Comparison of ENCODE assay signal across 28 cellular contexts in genomic region chr21:35609263-35609662, GRCh38.
"Had no signal": no experiment of that assay in that cellular context is flagged by ENCODE, and none has a peak within 500 bp of the region (broad histone marks: within the 10 kb centered on the region; RNA-seq: fewer than 3 reads in every experiment).

No MANE protein-coding gene starts in this region.

- H3K4me3 ChIP-seq: adrenal gland, body of pancreas, coronary artery, dorsolateral prefrontal cortex, esophagus muscularis mucosa, gastroesophageal sphincter, heart right ventricle, hepatocyte had no signal

- H3K9me3 ChIP-seq: adrenal gland, body of pancreas, esophagus muscularis mucosa had no signal

- H3K27me3 ChIP-seq: adrenal gland, body of pancreas, hepatocyte had no signal

- H3K36me3 ChIP-seq: adrenal gland, esophagus muscularis mucosa, gastroesophageal sphincter, heart right ventricle had no signal

- DNase-seq: activated CD4-positive, alpha-beta memory T cell treated with anti-CD3 and anti-CD28 coated beads for 36 hours; activated CD4-positive, alpha-beta T cell treated with anti-CD3 and anti-CD28 coated beads for 36 hours; activated CD4-positive, alpha-beta T cell treated with anti-CD3 and anti-CD28 coated beads, Interleukin-2, amount 10 ng/mL, durations not matched to agents 24 days and 14 days; activated CD4-positive, CD25-positive, alpha-beta regulatory T cell; activated CD4-positive, CD25-positive, alpha-beta regulatory T cell treated with anti-CD3 and anti-CD28 coated beads, Interleukin-2, amount 50 U/mL, for 72 hours; activated CD8-positive, alpha-beta memory T cell treated with anti-CD3 and anti-CD28 coated beads, Interleukin-2, amount 10 ng/mL, durations not matched to agents 7 days and 5 days; activated CD8-positive, alpha-beta memory T cell treated with anti-CD3 and anti-CD28 coated beads, Interleukin-2, amount 50 U/mL, for 4 hours; activated CD8-positive, alpha-beta T cell treated with anti-CD3 and anti-CD28 coated beads, Interleukin-2, amount 10 ng/mL, durations not matched to agents 7 days and 5 days; activated effector memory CD4-positive, alpha-beta T cell treated with anti-CD3 and anti-CD28 coated beads, Interleukin-2, amount 50 U/mL, for 16 hours; activated naive CD4-positive, alpha-beta T cell treated with anti-CD3 and anti-CD28 coated beads for 36 hours; activated naive CD8-positive, alpha-beta T cell treated with anti-CD3 and anti-CD28 coated beads for 36 hours; activated naive CD8-positive, alpha-beta T cell treated with anti-CD3 and anti-CD28 coated beads, Interleukin-2, amount 50 U/mL, for 24 hours; activated T-cell treated with anti-CD3 and anti-CD28 coated beads, Interleukin-2, amount 50 U/mL, for 1 hour; activated T-cell treated with anti-CD3 and anti-CD28 coated beads, Interleukin-2, amount 50 U/mL, for 48 hours; adrenal gland; amygdala; aorta; body of pancreas; dorsolateral prefrontal cortex; effector memory CD4-positive, alpha-beta T cell; endodermal cell; foreskin melanocyte; heart right ventricle; T-helper 2 cell had no signal

- H3K27ac ChIP-seq: adrenal gland, body of pancreas, coronary artery, dorsolateral prefrontal cortex, esophagus muscularis mucosa, gastroesophageal sphincter, heart right ventricle, hepatocyte had no signal

- ATAC-seq: activated CD4-positive, alpha-beta T cell treated with anti-CD3 and anti-CD28 coated beads for 36 hours; activated CD8-positive, alpha-beta memory T cell treated with anti-CD3 and anti-CD28 coated beads, Interleukin-2, amount 10 ng/mL, durations not matched to agents 7 days and 5 days; activated CD8-positive, alpha-beta T cell treated with anti-CD3 and anti-CD28 coated beads, Interleukin-2, amount 10 ng/mL, durations not matched to agents 7 days and 5 days; activated naive CD8-positive, alpha-beta T cell treated with anti-CD3 and anti-CD28 coated beads, Interleukin-2, amount 50 U/mL, for 24 hours; body of pancreas; gastroesophageal sphincter; heart right ventricle had no signal

- H3K4me1 ChIP-seq: adrenal gland, body of pancreas, esophagus muscularis mucosa, gastroesophageal sphincter, heart right ventricle had no signal
